In the genomic region with DNA sequence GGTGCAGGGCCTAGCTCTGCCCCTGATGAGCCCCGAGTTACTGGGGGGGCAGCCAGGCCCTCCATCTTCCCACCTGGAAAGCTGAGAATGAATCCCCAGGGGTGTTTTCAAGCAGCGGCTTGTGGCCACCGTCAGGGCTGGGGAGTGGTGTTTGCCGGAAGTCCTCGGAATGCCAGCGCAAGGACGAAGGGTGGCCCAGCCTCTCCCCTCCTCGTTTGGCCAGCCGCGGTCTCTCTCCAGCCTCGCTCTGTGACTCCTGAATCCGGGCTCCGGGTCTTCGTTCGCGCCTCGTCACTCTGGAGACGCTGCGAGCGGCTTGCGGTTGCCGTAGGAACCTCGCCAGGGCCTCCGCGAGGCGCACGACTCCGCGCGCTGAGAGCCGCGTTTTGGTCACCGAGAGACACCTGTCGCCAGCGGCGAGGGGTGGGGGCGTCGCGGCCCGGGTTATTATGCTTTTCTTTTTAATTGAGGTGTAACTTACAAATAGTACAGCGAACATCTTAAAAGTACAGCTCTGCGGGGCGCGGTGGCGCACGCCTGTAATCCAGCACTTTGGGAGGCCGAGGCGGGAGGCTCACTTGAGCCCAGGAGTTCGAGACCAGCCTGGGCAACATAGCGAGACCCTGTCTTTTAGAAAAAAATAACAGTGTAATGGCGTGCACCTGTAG, we compare ENCODE assay signal across 9 cellular contexts. TPM values are rescaled to one million over a fixed set of nuclear protein-coding genes. Genes with fewer than 3 reads are reported as not detected.
DNase-seq lines count a peak whose midpoint lies in the region; ATAC-seq and TF ChIP-seq lines count a peak whose summit lies in the region.
"Had no signal": no experiment of that assay in that cellular context is flagged by ENCODE, and none has a peak within 500 bp of the region (broad histone marks: within the 10 kb centered on the region; RNA-seq: fewer than 3 reads in every experiment).

No MANE protein-coding gene starts in this region.

- in situ Hi-C loops in ACHN (cut with HindIII; ENCODE audit: low pct_ligation_motif_present, low pct_unique_long_range_greater_than_20kb, low sequenced_read_pairs), result no loop called here

- POLR2A ChIA-PET in HEK293T (lab: Yijun Ruan, JAX), result interaction anchor here (0.5 to 2.1 kb wide), 7 partner anchors 10 to 146 kb away, joined by 3 to 7 read pairs (median 4); no protein-coding TSS in a partner anchor
- POLR2A ChIA-PET in activated CD8-positive, alpha-beta T cell treated with anti-CD3 and anti-CD28 coated beads for 36 hours (lab: Charles Lee), result interaction anchor here (0.6 to 1.3 kb wide), 3 partner anchors 8 to 400 kb away, joined by 3 read pairs; no protein-coding TSS in a partner anchor

- H3K4me1 Mint-ChIP-seq in activated CD8-positive, alpha-beta T cell treated with anti-CD3 and anti-CD28 coated beads for 36 hours (ENCODE audit: low read depth), result peaks cover 5% of the 10 kb centered on the region
- peaks cover 8% of the 10 kb centered on the region for H3K4me1 Mint-ChIP-seq in endodermal cell

- no peaks in the 10 kb centered on the region for H3K9me3 Mint-ChIP-seq in activated CD8-positive, alpha-beta T cell treated with anti-CD3 and anti-CD28 coated beads for 36 hours
- no peaks in the 10 kb centered on the region for H3K9me3 Mint-ChIP-seq in endodermal cell

- TF ChIP-seq CTCF in activated CD8-positive, alpha-beta T cell treated with anti-CD3 and anti-CD28 coated beads for 36 hours (IDR thresholded peaks at IDR 0.05), result no peak
- no peak for TF ChIP-seq CTCF in endodermal cell (conservative IDR thresholded peaks at IDR 0.05)

- H3K4me1 ChIP-seq in endodermal cell (ENCODE audit: control insufficient read depth, insufficient read depth, low read length), result no peaks in the 10 kb centered on the region

- CTCF ChIA-PET in HEK293T (lab: Yijun Ruan, JAX), result interaction anchor here (0.7 to 2.0 kb wide), 3 partner anchors 10 to 27 kb away, joined by 3 to 8 read pairs (median 4); no protein-coding TSS in a partner anchor
- CTCF ChIA-PET in activated CD8-positive, alpha-beta T cell treated with anti-CD3 and anti-CD28 coated beads for 36 hours (lab: Charles Lee), result interaction anchor here (1.7 kb wide), 1 partner anchor 9 kb away, joined by 4 read pairs; no protein-coding TSS in a partner anchor

- 18 to 27% methylated on average over 36 to 51 of the region's 51 CpGs for WGBS in endodermal cell (ENCODE audit: insufficient coverage in 1 of 2, insufficient read length in 1 of 2), 2 experiments

- no peaks in the 10 kb centered on the region for H3K36me3 Mint-ChIP-seq in activated CD8-positive, alpha-beta T cell treated with anti-CD3 and anti-CD28 coated beads for 36 hours (ENCODE audit: low read depth)
- H3K36me3 Mint-ChIP-seq in endodermal cell (ENCODE audit: low read depth), result no peaks in the 10 kb centered on the region

- no peak overlapping the region for H3K4me3 ChIP-seq in endodermal cell (ENCODE audit: low read length)

- no peaks in the 10 kb centered on the region for H3K9me3 ChIP-seq in endodermal cell (ENCODE audit: control insufficient read depth, low read length)

- no peaks in the 10 kb centered on the region for H3K36me3 ChIP-seq in endodermal cell (ENCODE audit: control insufficient read depth, insufficient read depth, low read length)

- ATAC-seq in activated CD8-positive, alpha-beta T cell treated with anti-CD3 and anti-CD28 coated beads for 36 hours, result peak; percentile 89

- no peak overlapping the region for H3K27ac Mint-ChIP-seq in activated CD8-positive, alpha-beta T cell treated with anti-CD3 and anti-CD28 coated beads for 36 hours
- H3K27ac Mint-ChIP-seq in endodermal cell, result no peak overlapping the region

- intact Hi-C loops in activated CD8-positive, alpha-beta T cell treated with anti-CD3 and anti-CD28 coated beads for 36 hours (cut with micrococcal nuclease), result no loop called here

- no peak overlapping the region for H3K27ac ChIP-seq in endodermal cell (ENCODE audit: low read depth, low read length)

- DNase-seq in ACHN (peak; percentile 79), HEK293T (ENCODE audit: extremely low spot score) (peak; percentile 99), NCI-H524 treated with DMSO at 0.1 percent for 48 hours (lab: John Stamatoyannopoulos, UW) (peak; percentile 76), endodermal cell (peak; percentile 99), medulla oblongata (ENCODE audit: extremely low spot score) (peak; percentile 63)
- DNase-seq in activated CD8-positive, alpha-beta T cell treated with anti-CD3 and anti-CD28 coated beads for 36 hours, result peak; percentile 83
- peak; percentile 19 for DNase-seq in stimulated activated CD8-positive, alpha-beta memory T cell treated with anti-CD3 and anti-CD28 coated beads, Interleukin-12 subunit alpha, Interleukin-12 subunit beta, amount 100 ng/mL, for 24 hours (ENCODE audit: extremely low read depth)
- no peak for DNase-seq in effector CD4-positive, alpha-beta T cell

- peaks cover 31% of the 10 kb centered on the region for H3K27me3 ChIP-seq in endodermal cell (ENCODE audit: control insufficient read depth, insufficient read depth, low read length, poor library complexity, severe bottlenecking)

- H3K9ac ChIP-seq in endodermal cell (ENCODE audit: extremely low read depth, low read length, poor library complexity, severe bottlenecking), result no peak overlapping the region

- no peak overlapping the region for H3K4me3 Mint-ChIP-seq in activated CD8-positive, alpha-beta T cell treated with anti-CD3 and anti-CD28 coated beads for 36 hours
- peak overlapping the region; percentile 29 for H3K4me3 Mint-ChIP-seq in endodermal cell

- peaks cover 70% of the 10 kb centered on the region for H3K27me3 Mint-ChIP-seq in activated CD8-positive, alpha-beta T cell treated with anti-CD3 and anti-CD28 coated beads for 36 hours
- H3K27me3 Mint-ChIP-seq in endodermal cell (ENCODE audit: insufficient read depth), result peaks cover 95% of the 10 kb centered on the region

TF ChIP-seq in HEK293T, 16 proteins besides CTCF, POLR2A, EP300 and RAD21:
- TF ChIP-seq TARDBP (IDR thresholded peaks at IDR 0.05) (no peak), ELF4 (IDR thresholded peaks at IDR 0.05) (no peak), LEF1 (IDR thresholded peaks at IDR 0.05; ENCODE audit: borderline replicate concordance) (no peak), HDGF (IDR thresholded peaks at IDR 0.05; ENCODE audit: borderline replicate concordance) (0 out of 2 replicates have a peak, but pooled peaks have one; percentile 68), ARNT (IDR thresholded peaks at IDR 0.05) (no peak), SP1 (IDR thresholded peaks at IDR 0.05) (no peak), L3MBTL2 (conservative IDR thresholded peaks at IDR 0.05) (peak; percentile 87), FOXM1 (IDR thresholded peaks at IDR 0.05; ENCODE audit: borderline replicate concordance) (peak; percentile 42; the same call in 1 of the 2 replicates), SUZ12 (IDR thresholded peaks at IDR 0.05) (no peak), ZNF384 (IDR thresholded peaks at IDR 0.05) (no peak), CTBP1 (IDR thresholded peaks at IDR 0.05; ENCODE audit: borderline replicate concordance) (peak; percentile 78; the same call in 1 of the 2 replicates), FOXK2 (IDR thresholded peaks at IDR 0.05) (no peak), PKNOX1 (IDR thresholded peaks at IDR 0.05) (peak; percentile 76), BHLHE40 (IDR thresholded peaks at IDR 0.05; ENCODE audit: borderline replicate concordance) (no peak), FOXA1 (IDR thresholded peaks at IDR 0.05) (no peak), NFRKB (IDR thresholded peaks at IDR 0.05) (no peak)

RNA-seq across cellular contexts. Expression of gene KDELR3, which starts 6.3 kb away (rescaled TPM):
- total RNA-seq in activated CD8-positive, alpha-beta T cell treated with anti-CD3 and anti-CD28 coated beads for 36 hours, result 1 to 10 TPM; 1.7 to 2.1 TPM
- 10 to 100 TPM; 11.4 to 14.9 TPM for total RNA-seq in endodermal cell
- 14.6 TPM for polyA plus RNA-seq in endodermal cell (2013, experiment 1 of 2)
- 14.8 TPM for polyA plus RNA-seq in endodermal cell (2013, experiment 2 of 2)
- total RNA-seq: mononuclear cell had no signal

RNA-seq across cellular contexts. Expression of gene KCNJ4, which starts 6.5 kb away (rescaled TPM):
- total RNA-seq in activated CD8-positive, alpha-beta T cell treated with anti-CD3 and anti-CD28 coated beads for 36 hours, result not detected
- 1 to 10 TPM in 1 of 2 donors, under 1 TPM in 1; 0.37 to 1.4 TPM for total RNA-seq in endodermal cell
- 5.8 TPM for polyA plus RNA-seq in endodermal cell (2013, experiment 1 of 2)
- polyA plus RNA-seq in endodermal cell (2013, experiment 2 of 2), result 6.0 TPM
- total RNA-seq: mononuclear cell had no signal

RNA-seq across cellular contexts. Expression of gene DDX17, which starts 44.6 kb away (rescaled TPM):
- total RNA-seq in activated CD8-positive, alpha-beta T cell treated with anti-CD3 and anti-CD28 coated beads for 36 hours, result 100 to 1,000 TPM; 320 to 334 TPM
- 100 to 1,000 TPM; 507 to 621 TPM for total RNA-seq in endodermal cell
- 386 TPM for polyA plus RNA-seq in endodermal cell (2013, experiment 1 of 2)
- polyA plus RNA-seq in endodermal cell (2013, experiment 2 of 2), result 344 TPM

Comparison
In these comparisons a context has a peak if more than half of its experiments do, and no peak if none do; other contexts are left out.
1. RNA of gene KDELR3, which starts 6.3 kb away (total RNA-seq): 11.4 to 14.9 TPM in endodermal cell; 1.7 to 2.1 TPM in activated CD8-positive, alpha-beta T cell treated with anti-CD3 and anti-CD28 coated beads for 36 hours; every median in the first group is over 4 times any median in the second.